ENCODE assay signal across 1 cellular context in the genomic region with DNA sequence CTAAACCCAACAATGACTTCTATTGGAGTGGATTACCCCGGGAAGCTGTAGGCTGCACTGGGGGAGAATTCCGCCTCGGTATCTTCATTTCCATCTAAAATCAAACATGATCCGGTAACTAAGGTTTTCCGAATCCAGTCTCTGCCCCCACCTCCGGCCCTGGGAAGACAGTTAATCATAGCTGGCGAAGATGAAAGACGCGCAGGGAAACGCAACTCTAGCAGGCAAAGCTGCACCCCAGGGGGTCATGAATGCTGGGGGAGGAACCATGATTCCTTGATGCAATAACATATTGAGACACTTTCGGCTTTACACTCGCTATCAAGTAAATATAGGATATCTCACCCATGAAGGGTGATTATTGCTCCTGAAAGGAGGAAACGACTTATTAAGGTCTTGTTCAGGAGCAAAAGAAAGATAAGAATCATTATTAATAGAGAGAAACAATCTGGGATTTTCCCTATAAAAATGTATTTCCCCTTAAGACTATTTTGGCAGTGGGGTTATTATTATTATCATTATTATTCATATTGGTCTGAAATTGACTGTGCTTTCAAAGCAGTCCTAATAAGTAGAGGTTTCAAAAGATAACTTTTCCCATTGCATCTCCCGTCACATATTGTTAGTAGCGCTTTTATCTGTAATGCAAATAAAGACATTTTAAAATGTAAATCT.
A peak's percentile ranks its signal among the peaks of the same experiment; 100 is the strongest.
TF ChIP-seq lines count a peak whose summit lies in the region.

No MANE protein-coding gene starts in this region.

TF ChIP-seq in GM12878, 131 proteins besides CTCF, POLR2A, EP300 and RAD21 (continued from another document and continues in another):
- TF ChIP-seq, protein P1, sequence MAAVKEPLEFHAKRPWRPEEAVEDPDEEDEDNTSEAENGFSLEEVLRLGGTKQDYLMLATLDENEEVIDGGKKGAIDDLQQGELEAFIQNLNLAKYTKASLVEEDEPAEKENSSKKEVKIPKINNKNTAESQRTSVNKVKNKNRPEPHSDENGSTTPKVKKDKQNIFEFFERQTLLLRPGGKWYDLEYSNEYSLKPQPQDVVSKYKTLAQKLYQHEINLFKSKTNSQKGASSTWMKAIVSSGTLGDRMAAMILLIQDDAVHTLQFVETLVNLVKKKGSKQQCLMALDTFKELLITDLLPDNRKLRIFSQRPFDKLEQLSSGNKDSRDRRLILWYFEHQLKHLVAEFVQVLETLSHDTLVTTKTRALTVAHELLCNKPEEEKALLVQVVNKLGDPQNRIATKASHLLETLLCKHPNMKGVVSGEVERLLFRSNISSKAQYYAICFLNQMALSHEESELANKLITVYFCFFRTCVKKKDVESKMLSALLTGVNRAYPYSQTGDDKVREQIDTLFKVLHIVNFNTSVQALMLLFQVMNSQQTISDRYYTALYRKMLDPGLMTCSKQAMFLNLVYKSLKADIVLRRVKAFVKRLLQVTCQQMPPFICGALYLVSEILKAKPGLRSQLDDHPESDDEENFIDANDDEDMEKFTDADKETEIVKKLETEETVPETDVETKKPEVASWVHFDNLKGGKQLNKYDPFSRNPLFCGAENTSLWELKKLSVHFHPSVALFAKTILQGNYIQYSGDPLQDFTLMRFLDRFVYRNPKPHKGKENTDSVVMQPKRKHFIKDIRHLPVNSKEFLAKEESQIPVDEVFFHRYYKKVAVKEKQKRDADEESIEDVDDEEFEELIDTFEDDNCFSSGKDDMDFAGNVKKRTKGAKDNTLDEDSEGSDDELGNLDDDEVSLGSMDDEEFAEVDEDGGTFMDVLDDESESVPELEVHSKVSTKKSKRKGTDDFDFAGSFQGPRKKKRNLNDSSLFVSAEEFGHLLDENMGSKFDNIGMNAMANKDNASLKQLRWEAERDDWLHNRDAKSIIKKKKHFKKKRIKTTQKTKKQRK (IDR thresholded peaks at IDR 0.05; ENCODE audit: low read depth, low read length): no peak
- TF ChIP-seq HDAC6 (IDR thresholded peaks at IDR 0.05; ENCODE audit: unreplicated experiment): no peak
- no peak for TF ChIP-seq ETV6 (conservative IDR thresholded peaks at IDR 0.05 in 1 of 2, IDR thresholded peaks at IDR 0.05 in 1 of 2; ENCODE audit: borderline replicate concordance in 1 of 2, low read depth in 1 of 2)
- TF ChIP-seq, protein P2, sequence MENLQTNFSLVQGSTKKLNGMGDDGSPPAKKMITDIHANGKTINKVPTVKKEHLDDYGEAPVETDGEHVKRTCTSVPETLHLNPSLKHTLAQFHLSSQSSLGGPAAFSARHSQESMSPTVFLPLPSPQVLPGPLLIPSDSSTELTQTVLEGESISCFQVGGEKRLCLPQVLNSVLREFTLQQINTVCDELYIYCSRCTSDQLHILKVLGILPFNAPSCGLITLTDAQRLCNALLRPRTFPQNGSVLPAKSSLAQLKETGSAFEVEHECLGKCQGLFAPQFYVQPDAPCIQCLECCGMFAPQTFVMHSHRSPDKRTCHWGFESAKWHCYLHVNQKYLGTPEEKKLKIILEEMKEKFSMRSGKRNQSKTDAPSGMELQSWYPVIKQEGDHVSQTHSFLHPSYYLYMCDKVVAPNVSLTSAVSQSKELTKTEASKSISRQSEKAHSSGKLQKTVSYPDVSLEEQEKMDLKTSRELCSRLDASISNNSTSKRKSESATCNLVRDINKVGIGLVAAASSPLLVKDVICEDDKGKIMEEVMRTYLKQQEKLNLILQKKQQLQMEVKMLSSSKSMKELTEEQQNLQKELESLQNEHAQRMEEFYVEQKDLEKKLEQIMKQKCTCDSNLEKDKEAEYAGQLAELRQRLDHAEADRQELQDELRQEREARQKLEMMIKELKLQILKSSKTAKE (IDR thresholded peaks at IDR 0.05; ENCODE audit: low read depth, poor library complexity, severe bottlenecking): peak; percentile 40
- no peak for TF ChIP-seq TCF3 (IDR thresholded peaks at IDR 0.05; ENCODE audit: borderline replicate concordance, insufficient read depth, low read depth, low read length)
- TF ChIP-seq SMARCA5 (IDR thresholded peaks at IDR 0.05): no peak
- no peak for TF ChIP-seq FOS (IDR thresholded peaks at IDR 0.05; ENCODE audit: borderline replicate concordance, extremely low read depth, insufficient read length)
- TF ChIP-seq, protein P3, sequence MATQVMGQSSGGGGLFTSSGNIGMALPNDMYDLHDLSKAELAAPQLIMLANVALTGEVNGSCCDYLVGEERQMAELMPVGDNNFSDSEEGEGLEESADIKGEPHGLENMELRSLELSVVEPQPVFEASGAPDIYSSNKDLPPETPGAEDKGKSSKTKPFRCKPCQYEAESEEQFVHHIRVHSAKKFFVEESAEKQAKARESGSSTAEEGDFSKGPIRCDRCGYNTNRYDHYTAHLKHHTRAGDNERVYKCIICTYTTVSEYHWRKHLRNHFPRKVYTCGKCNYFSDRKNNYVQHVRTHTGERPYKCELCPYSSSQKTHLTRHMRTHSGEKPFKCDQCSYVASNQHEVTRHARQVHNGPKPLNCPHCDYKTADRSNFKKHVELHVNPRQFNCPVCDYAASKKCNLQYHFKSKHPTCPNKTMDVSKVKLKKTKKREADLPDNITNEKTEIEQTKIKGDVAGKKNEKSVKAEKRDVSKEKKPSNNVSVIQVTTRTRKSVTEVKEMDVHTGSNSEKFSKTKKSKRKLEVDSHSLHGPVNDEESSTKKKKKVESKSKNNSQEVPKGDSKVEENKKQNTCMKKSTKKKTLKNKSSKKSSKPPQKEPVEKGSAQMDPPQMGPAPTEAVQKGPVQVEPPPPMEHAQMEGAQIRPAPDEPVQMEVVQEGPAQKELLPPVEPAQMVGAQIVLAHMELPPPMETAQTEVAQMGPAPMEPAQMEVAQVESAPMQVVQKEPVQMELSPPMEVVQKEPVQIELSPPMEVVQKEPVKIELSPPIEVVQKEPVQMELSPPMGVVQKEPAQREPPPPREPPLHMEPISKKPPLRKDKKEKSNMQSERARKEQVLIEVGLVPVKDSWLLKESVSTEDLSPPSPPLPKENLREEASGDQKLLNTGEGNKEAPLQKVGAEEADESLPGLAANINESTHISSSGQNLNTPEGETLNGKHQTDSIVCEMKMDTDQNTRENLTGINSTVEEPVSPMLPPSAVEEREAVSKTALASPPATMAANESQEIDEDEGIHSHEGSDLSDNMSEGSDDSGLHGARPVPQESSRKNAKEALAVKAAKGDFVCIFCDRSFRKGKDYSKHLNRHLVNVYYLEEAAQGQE (IDR thresholded peaks at IDR 0.05; ENCODE audit: low read depth, low read length): no peak
- TF ChIP-seq, protein P4, sequence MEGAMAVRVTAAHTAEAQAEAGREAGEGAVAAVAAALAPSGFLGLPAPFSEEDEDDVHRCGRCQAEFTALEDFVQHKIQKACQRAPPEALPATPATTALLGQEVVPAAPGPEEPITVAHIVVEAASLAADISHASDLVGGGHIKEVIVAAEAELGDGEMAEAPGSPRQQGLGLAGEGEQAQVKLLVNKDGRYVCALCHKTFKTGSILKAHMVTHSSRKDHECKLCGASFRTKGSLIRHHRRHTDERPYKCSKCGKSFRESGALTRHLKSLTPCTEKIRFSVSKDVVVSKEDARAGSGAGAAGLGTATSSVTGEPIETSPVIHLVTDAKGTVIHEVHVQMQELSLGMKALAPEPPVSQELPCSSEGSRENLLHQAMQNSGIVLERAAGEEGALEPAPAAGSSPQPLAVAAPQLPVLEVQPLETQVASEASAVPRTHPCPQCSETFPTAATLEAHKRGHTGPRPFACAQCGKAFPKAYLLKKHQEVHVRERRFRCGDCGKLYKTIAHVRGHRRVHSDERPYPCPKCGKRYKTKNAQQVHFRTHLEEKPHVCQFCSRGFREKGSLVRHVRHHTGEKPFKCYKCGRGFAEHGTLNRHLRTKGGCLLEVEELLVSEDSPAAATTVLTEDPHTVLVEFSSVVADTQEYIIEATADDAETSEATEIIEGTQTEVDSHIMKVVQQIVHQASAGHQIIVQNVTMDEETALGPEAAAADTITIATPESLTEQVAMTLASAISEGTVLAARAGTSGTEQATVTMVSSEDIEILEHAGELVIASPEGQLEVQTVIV (IDR thresholded peaks at IDR 0.05; ENCODE audit: borderline replicate concordance, partially characterized antibody): no peak
- no peak for TF ChIP-seq KAT2A (conservative IDR thresholded peaks at IDR 0.05; ENCODE audit: control insufficient read depth, low read depth, low read length)
- TF ChIP-seq MXI1 (IDR thresholded peaks at IDR 0.05; ENCODE audit: low read depth, low read length): no peak
- no peak for TF ChIP-seq CHD1 (IDR thresholded peaks at IDR 0.05; ENCODE audit: low read depth, low read length)
- TF ChIP-seq ZBED1 (IDR thresholded peaks at IDR 0.05; ENCODE audit: borderline replicate concordance): peak; percentile 59; the same call in 1 of the 2 replicates
- no peak for TF ChIP-seq NR2C1 (IDR thresholded peaks at IDR 0.05)
- TF ChIP-seq ZNF24 (IDR thresholded peaks at IDR 0.05): no peak
- TF ChIP-seq SP1 (IDR thresholded peaks at IDR 0.05; ENCODE audit: low read depth, low read length): no peak
- TF ChIP-seq RAD51 (IDR thresholded peaks at IDR 0.05): no peak
- TF ChIP-seq PML (IDR thresholded peaks at IDR 0.05; ENCODE audit: low read length): no peak
- TF ChIP-seq PAX8 (IDR thresholded peaks at IDR 0.05): no peak
- no peak for TF ChIP-seq RB1 (IDR thresholded peaks at IDR 0.05; ENCODE audit: borderline replicate concordance)
- TF ChIP-seq, protein P5, sequence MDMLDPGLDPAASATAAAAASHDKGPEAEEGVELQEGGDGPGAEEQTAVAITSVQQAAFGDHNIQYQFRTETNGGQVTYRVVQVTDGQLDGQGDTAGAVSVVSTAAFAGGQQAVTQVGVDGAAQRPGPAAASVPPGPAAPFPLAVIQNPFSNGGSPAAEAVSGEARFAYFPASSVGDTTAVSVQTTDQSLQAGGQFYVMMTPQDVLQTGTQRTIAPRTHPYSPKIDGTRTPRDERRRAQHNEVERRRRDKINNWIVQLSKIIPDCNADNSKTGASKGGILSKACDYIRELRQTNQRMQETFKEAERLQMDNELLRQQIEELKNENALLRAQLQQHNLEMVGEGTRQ (IDR thresholded peaks at IDR 0.05; ENCODE audit: borderline replicate concordance, low read depth, low read length): no peak
- no peak for TF ChIP-seq MYC (IDR thresholded peaks at IDR 0.05; ENCODE audit: insufficient read depth, insufficient read length, insufficient replicate concordance, low read length, severe bottlenecking)
- TF ChIP-seq NFIC (IDR thresholded peaks at IDR 0.05; ENCODE audit: low read depth, low read length): peak; percentile 93
- TF ChIP-seq FOXK2 (IDR thresholded peaks at IDR 0.05): no peak
- TF ChIP-seq ZSCAN29 (IDR thresholded peaks at IDR 0.05): no peak
- TF ChIP-seq YBX1 (IDR thresholded peaks at IDR 0.05): no peak
- TF ChIP-seq CBX3 (IDR thresholded peaks at IDR 0.05; ENCODE audit: borderline replicate concordance, low read depth): no peak
- no peak for TF ChIP-seq JUND (IDR thresholded peaks at IDR 0.05; ENCODE audit: low read depth, low read length)
- no peak for TF ChIP-seq GATAD2B (conservative IDR thresholded peaks at IDR 0.05; ENCODE audit: low read depth)
- no peak for TF ChIP-seq ZNF274 (IDR thresholded peaks at IDR 0.05; ENCODE audit: insufficient read depth, insufficient read length)
- TF ChIP-seq SREBF2 (IDR thresholded peaks at IDR 0.05; ENCODE audit: low read length): no peak
- TF ChIP-seq DPF2 (IDR thresholded peaks at IDR 0.05): no peak
- TF ChIP-seq HDAC2 (IDR thresholded peaks at IDR 0.05): no peak
- TF ChIP-seq MTA2 (IDR thresholded peaks at IDR 0.05; ENCODE audit: low read depth): peak; percentile 77
- TF ChIP-seq, protein P6, sequence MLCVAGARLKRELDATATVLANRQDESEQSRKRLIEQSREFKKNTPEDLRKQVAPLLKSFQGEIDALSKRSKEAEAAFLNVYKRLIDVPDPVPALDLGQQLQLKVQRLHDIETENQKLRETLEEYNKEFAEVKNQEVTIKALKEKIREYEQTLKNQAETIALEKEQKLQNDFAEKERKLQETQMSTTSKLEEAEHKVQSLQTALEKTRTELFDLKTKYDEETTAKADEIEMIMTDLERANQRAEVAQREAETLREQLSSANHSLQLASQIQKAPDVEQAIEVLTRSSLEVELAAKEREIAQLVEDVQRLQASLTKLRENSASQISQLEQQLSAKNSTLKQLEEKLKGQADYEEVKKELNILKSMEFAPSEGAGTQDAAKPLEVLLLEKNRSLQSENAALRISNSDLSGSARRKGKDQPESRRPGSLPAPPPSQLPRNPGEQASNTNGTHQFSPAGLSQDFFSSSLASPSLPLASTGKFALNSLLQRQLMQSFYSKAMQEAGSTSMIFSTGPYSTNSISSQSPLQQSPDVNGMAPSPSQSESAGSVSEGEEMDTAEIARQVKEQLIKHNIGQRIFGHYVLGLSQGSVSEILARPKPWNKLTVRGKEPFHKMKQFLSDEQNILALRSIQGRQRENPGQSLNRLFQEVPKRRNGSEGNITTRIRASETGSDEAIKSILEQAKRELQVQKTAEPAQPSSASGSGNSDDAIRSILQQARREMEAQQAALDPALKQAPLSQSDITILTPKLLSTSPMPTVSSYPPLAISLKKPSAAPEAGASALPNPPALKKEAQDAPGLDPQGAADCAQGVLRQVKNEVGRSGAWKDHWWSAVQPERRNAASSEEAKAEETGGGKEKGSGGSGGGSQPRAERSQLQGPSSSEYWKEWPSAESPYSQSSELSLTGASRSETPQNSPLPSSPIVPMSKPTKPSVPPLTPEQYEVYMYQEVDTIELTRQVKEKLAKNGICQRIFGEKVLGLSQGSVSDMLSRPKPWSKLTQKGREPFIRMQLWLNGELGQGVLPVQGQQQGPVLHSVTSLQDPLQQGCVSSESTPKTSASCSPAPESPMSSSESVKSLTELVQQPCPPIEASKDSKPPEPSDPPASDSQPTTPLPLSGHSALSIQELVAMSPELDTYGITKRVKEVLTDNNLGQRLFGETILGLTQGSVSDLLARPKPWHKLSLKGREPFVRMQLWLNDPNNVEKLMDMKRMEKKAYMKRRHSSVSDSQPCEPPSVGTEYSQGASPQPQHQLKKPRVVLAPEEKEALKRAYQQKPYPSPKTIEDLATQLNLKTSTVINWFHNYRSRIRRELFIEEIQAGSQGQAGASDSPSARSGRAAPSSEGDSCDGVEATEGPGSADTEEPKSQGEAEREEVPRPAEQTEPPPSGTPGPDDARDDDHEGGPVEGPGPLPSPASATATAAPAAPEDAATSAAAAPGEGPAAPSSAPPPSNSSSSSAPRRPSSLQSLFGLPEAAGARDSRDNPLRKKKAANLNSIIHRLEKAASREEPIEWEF (IDR thresholded peaks at IDR 0.05; ENCODE audit: insufficient replicate concordance, low read depth, low read length): no peak
- no peak for TF ChIP-seq ASH2L (IDR thresholded peaks at IDR 0.05; ENCODE audit: borderline replicate concordance, low read depth)
- TF ChIP-seq SPI1 (IDR thresholded peaks at IDR 0.05; ENCODE audit: borderline replicate concordance, insufficient read depth, low read depth, low read length): no peak
- TF ChIP-seq, protein P7, sequence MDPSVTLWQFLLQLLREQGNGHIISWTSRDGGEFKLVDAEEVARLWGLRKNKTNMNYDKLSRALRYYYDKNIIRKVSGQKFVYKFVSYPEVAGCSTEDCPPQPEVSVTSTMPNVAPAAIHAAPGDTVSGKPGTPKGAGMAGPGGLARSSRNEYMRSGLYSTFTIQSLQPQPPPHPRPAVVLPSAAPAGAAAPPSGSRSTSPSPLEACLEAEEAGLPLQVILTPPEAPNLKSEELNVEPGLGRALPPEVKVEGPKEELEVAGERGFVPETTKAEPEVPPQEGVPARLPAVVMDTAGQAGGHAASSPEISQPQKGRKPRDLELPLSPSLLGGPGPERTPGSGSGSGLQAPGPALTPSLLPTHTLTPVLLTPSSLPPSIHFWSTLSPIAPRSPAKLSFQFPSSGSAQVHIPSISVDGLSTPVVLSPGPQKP (IDR thresholded peaks at IDR 0.05; ENCODE audit: low read depth, low read length): no peak
- no peak for TF ChIP-seq SIX5 (IDR thresholded peaks at IDR 0.05; ENCODE audit: low read depth, low read length, severe bottlenecking)
- TF ChIP-seq RFX5 (IDR thresholded peaks at IDR 0.05; ENCODE audit: low read depth, low read length): no peak
